Comparison of ENCODE assay signal across 2 cellular contexts in the genomic region with DNA sequence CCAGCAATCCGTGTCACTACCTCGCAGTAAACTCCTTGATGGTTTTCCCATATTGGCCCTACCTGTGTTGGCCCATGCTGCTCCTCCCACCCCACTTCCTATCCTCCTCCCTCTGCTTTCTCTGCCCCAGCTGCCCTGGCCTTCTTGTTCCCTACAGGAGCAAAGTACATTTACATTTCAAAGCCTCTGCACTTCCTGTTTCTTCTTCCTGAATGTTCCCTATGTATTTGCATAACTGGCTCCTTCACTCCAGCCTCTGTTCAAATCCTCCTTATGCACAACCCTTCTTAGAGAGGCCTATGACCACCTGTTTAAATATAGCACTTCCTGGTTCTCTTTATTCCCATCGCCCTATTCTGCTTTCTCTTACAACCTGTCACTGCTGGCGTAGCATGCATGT.
A peak's percentile ranks its signal among the peaks of the same experiment; 100 is the strongest.
TF ChIP-seq lines count a peak whose summit lies in the region.

No MANE protein-coding gene starts in this region.

TF ChIP-seq in IMR-90, 13 proteins besides CTCF, POLR2A, EP300 and RAD21:
- no peak for TF ChIP-seq RFX5 (IDR thresholded peaks at IDR 0.05; ENCODE audit: low read depth, low read length)
- TF ChIP-seq, protein P1, sequence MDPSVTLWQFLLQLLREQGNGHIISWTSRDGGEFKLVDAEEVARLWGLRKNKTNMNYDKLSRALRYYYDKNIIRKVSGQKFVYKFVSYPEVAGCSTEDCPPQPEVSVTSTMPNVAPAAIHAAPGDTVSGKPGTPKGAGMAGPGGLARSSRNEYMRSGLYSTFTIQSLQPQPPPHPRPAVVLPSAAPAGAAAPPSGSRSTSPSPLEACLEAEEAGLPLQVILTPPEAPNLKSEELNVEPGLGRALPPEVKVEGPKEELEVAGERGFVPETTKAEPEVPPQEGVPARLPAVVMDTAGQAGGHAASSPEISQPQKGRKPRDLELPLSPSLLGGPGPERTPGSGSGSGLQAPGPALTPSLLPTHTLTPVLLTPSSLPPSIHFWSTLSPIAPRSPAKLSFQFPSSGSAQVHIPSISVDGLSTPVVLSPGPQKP (IDR thresholded peaks at IDR 0.05; ENCODE audit: borderline replicate concordance, low read depth, low read length), result no peak
- TF ChIP-seq BHLHE40 (IDR thresholded peaks at IDR 0.05; ENCODE audit: low read depth, low read length), result no peak
- no peak for TF ChIP-seq MAFK (IDR thresholded peaks at IDR 0.05; ENCODE audit: low read depth, low read length)
- TF ChIP-seq FOS (IDR thresholded peaks at IDR 0.05; ENCODE audit: low read depth, low read length), result no peak
- no peak for TF ChIP-seq CEBPB (IDR thresholded peaks at IDR 0.05; ENCODE audit: low read depth, low read length)
- TF ChIP-seq MXI1 (IDR thresholded peaks at IDR 0.05; ENCODE audit: borderline replicate concordance, low read depth, low read length), result no peak
- no peak for TF ChIP-seq RCOR1 (IDR thresholded peaks at IDR 0.05; ENCODE audit: insufficient replicate concordance, low read length)
- no peak for TF ChIP-seq SMC3 (IDR thresholded peaks at IDR 0.05; ENCODE audit: low read depth, low read length)
- TF ChIP-seq NFE2L2 (IDR thresholded peaks at IDR 0.05; ENCODE audit: low read depth, low read length), result no peak
- TF ChIP-seq MAZ (IDR thresholded peaks at IDR 0.05; ENCODE audit: borderline replicate concordance, low read depth, low read length), result no peak
- TF ChIP-seq CHD1 (IDR thresholded peaks at IDR 0.05; ENCODE audit: low read depth, low read length), result no peak
- TF ChIP-seq, protein P2, sequence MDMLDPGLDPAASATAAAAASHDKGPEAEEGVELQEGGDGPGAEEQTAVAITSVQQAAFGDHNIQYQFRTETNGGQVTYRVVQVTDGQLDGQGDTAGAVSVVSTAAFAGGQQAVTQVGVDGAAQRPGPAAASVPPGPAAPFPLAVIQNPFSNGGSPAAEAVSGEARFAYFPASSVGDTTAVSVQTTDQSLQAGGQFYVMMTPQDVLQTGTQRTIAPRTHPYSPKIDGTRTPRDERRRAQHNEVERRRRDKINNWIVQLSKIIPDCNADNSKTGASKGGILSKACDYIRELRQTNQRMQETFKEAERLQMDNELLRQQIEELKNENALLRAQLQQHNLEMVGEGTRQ (IDR thresholded peaks at IDR 0.05; ENCODE audit: low read depth, low read length), result no peak

TF ChIP-seq in WTC11, 78 proteins besides CTCF, POLR2A, EP300 and RAD21:
- TF ChIP-seq ZNF121 (CRISPR knock-in tag; IDR thresholded peaks at IDR 0.05) (peak; percentile 100), RELA (CRISPR knock-in tag; IDR thresholded peaks at IDR 0.05; ENCODE audit: borderline replicate concordance) (no peak), SMAD3 (CRISPR knock-in tag; IDR thresholded peaks at IDR 0.05; ENCODE audit: borderline replicate concordance) (no peak), SOX15 (CRISPR knock-in tag; IDR thresholded peaks at IDR 0.05) (no peak), NFATC4 (CRISPR knock-in tag; IDR thresholded peaks at IDR 0.05) (no peak), ETV6 (CRISPR knock-in tag; IDR thresholded peaks at IDR 0.05) (peak; percentile 42; the same call in 1 of the 2 replicates), CREB1 (CRISPR knock-in tag; IDR thresholded peaks at IDR 0.05) (no peak), ZNF232 (CRISPR knock-in tag; IDR thresholded peaks at IDR 0.05) (no peak), SMAD4 (CRISPR knock-in tag; IDR thresholded peaks at IDR 0.05) (no peak), GRHL2 (CRISPR knock-in tag; IDR thresholded peaks at IDR 0.05; ENCODE audit: insufficient replicate concordance, severe bottlenecking) (no peak), MXD4 (CRISPR knock-in tag; IDR thresholded peaks at IDR 0.05; ENCODE audit: borderline replicate concordance) (no peak)
- TF ChIP-seq, protein P3, sequence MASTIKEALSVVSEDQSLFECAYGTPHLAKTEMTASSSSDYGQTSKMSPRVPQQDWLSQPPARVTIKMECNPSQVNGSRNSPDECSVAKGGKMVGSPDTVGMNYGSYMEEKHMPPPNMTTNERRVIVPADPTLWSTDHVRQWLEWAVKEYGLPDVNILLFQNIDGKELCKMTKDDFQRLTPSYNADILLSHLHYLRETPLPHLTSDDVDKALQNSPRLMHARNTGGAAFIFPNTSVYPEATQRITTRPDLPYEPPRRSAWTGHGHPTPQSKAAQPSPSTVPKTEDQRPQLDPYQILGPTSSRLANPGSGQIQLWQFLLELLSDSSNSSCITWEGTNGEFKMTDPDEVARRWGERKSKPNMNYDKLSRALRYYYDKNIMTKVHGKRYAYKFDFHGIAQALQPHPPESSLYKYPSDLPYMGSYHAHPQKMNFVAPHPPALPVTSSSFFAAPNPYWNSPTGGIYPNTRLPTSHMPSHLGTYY (CRISPR knock-in tag; IDR thresholded peaks at IDR 0.05), result no peak
- TF ChIP-seq, protein P4, sequence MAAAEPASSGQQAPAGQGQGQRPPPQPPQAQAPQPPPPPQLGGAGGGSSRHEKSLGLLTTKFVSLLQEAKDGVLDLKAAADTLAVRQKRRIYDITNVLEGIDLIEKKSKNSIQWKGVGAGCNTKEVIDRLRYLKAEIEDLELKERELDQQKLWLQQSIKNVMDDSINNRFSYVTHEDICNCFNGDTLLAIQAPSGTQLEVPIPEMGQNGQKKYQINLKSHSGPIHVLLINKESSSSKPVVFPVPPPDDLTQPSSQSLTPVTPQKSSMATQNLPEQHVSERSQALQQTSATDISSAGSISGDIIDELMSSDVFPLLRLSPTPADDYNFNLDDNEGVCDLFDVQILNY (CRISPR knock-in tag; IDR thresholded peaks at IDR 0.05), result no peak
